Comparison of ENCODE assay signal across 8 cellular contexts in genomic region chr18:75071484-75071785, GRCh38.
DNase-seq lines count a peak whose midpoint lies in the region; ATAC-seq and TF ChIP-seq lines count a peak whose summit lies in the region.

No MANE protein-coding gene starts in this region.

- H3K9me3 ChIP-seq in Peyer's patch: peaks cover 0 to 16% (median 0%) of the 10 kb centered on the region in 4 donors

- H3K27me3 ChIP-seq in Peyer's patch (no peaks in the 10 kb centered on the region), H7 (ENCODE audit: control insufficient read depth, insufficient read depth, low read length) (no peaks in the 10 kb centered on the region)

- peak overlapping the region; percentile 79 for H3K4me3 Mint-ChIP-seq in activated CD4-positive, alpha-beta T cell treated with anti-CD3 and anti-CD28 coated beads, Interleukin-2, amount 10 ng/mL, durations not matched to agents 24 days and 14 days
- peak overlapping the region; percentile 70 for H3K4me3 Mint-ChIP-seq in stimulated activated memory B cell treated with anti-CD40 and anti-IgM and Interleukin-4, amounts not matched to agents 10 μg/mL and 1 μg/mL and 100 μg/mL, for 72 hours

- no peaks in the 10 kb centered on the region for H3K27me3 Mint-ChIP-seq in activated CD4-positive, alpha-beta T cell treated with anti-CD3 and anti-CD28 coated beads, Interleukin-2, amount 10 ng/mL, durations not matched to agents 24 days and 14 days
- H3K27me3 Mint-ChIP-seq in stimulated activated memory B cell treated with anti-CD40 and anti-IgM and Interleukin-4, amounts not matched to agents 10 μg/mL and 1 μg/mL and 100 μg/mL, for 72 hours: no peaks in the 10 kb centered on the region

- intact Hi-C loops in activated CD4-positive, alpha-beta T cell treated with anti-CD3 and anti-CD28 coated beads, Interleukin-2, amount 10 ng/mL, durations not matched to agents 24 days and 14 days (cut with micrococcal nuclease): loop anchor here (2.0 to 10.0 kb wide), 4 partner anchors 77 to 477 kb away; partner anchors contain the start of gene ZNF407

- peak overlapping the region in 3 of 4 donors; percentile 3 to 31 (median 16) for H3K4me3 ChIP-seq in Peyer's patch
- no peak overlapping the region for H3K4me3 ChIP-seq in H7 (ENCODE audit: insufficient read depth, low read depth, low read length)

- DNase-seq in activated CD4-positive, alpha-beta T cell treated with anti-CD3 and anti-CD28 coated beads, Interleukin-2, amount 10 ng/mL, durations not matched to agents 24 days and 14 days: no peak
- no peak for DNase-seq in activated CD4-positive, alpha-beta T cell treated with anti-CD3 and anti-CD28 coated beads, Interleukin-2, amount 50 U/mL, for 1 hour
- DNase-seq in Peyer's patch (no peak), epithelial cell of prostate (ENCODE audit: low read depth, low spot score) (no peak), KG1 (lab: John Stamatoyannopoulos, UW) (no peak), amygdala (lab: John Stamatoyannopoulos, UW) (no peak), H7 (no peak)

- peak overlapping the region; percentile 92 for H3K27ac Mint-ChIP-seq in activated CD4-positive, alpha-beta T cell treated with anti-CD3 and anti-CD28 coated beads, Interleukin-2, amount 10 ng/mL, durations not matched to agents 24 days and 14 days
- peak overlapping the region; percentile 92 for H3K27ac Mint-ChIP-seq in stimulated activated memory B cell treated with anti-CD40 and anti-IgM and Interleukin-4, amounts not matched to agents 10 μg/mL and 1 μg/mL and 100 μg/mL, for 72 hours

- TF ChIP-seq CTCF in Peyer's patch (IDR thresholded peaks at IDR 0.05): no peak

- peaks cover 12% of the 10 kb centered on the region for H3K36me3 Mint-ChIP-seq in activated CD4-positive, alpha-beta T cell treated with anti-CD3 and anti-CD28 coated beads, Interleukin-2, amount 10 ng/mL, durations not matched to agents 24 days and 14 days (ENCODE audit: low read depth)
- H3K36me3 Mint-ChIP-seq in stimulated activated memory B cell treated with anti-CD40 and anti-IgM and Interleukin-4, amounts not matched to agents 10 μg/mL and 1 μg/mL and 100 μg/mL, for 72 hours: peaks cover 6% of the 10 kb centered on the region

- H3K9me3 Mint-ChIP-seq in activated CD4-positive, alpha-beta T cell treated with anti-CD3 and anti-CD28 coated beads, Interleukin-2, amount 10 ng/mL, durations not matched to agents 24 days and 14 days: peaks cover 2% of the 10 kb centered on the region
- peaks cover 10% of the 10 kb centered on the region for H3K9me3 Mint-ChIP-seq in stimulated activated memory B cell treated with anti-CD40 and anti-IgM and Interleukin-4, amounts not matched to agents 10 μg/mL and 1 μg/mL and 100 μg/mL, for 72 hours

- H3K4me1 ChIP-seq in Peyer's patch: peaks cover 0 to 8% (median 7%) of the 10 kb centered on the region in 4 donors

- TF ChIP-seq POLR2A in Peyer's patch (IDR thresholded peaks at IDR 0.05): no peak

- peak overlapping the region in 3 of 4 donors; percentile 59 to 73 (median 68) for H3K27ac ChIP-seq in Peyer's patch
- peak overlapping the region; percentile 73 for H3K27ac ChIP-seq in epithelial cell of prostate

- no peak for ATAC-seq in stimulated activated memory B cell treated with anti-CD40 and anti-IgM and Interleukin-4, amounts not matched to agents 10 μg/mL and 1 μg/mL and 100 μg/mL, for 72 hours

- H3K36me3 ChIP-seq in Peyer's patch (no peaks in the 10 kb centered on the region), H7 (replicated peaks; ENCODE audit: control insufficient read depth, insufficient read depth, low read length) (no peaks in the 10 kb centered on the region)

- peaks cover 29% of the 10 kb centered on the region for H3K4me1 Mint-ChIP-seq in activated CD4-positive, alpha-beta T cell treated with anti-CD3 and anti-CD28 coated beads, Interleukin-2, amount 10 ng/mL, durations not matched to agents 24 days and 14 days
- H3K4me1 Mint-ChIP-seq in stimulated activated memory B cell treated with anti-CD40 and anti-IgM and Interleukin-4, amounts not matched to agents 10 μg/mL and 1 μg/mL and 100 μg/mL, for 72 hours: peaks cover 35% of the 10 kb centered on the region
